15 cellular contexts compared by ENCODE assay signal in genomic region chrX:115029869-115030564, GRCh38. TPM values are rescaled to one million over a fixed set of nuclear protein-coding genes. Genes with fewer than 3 reads are reported as not detected.
DNase-seq lines count a peak whose midpoint lies in the region; ATAC-seq and TF ChIP-seq lines count a peak whose summit lies in the region.
"Had no signal": no experiment of that assay in that cellular context is flagged by ENCODE, and none has a peak within 500 bp of the region (broad histone marks: within the 10 kb centered on the region; RNA-seq: fewer than 3 reads in every experiment).

No MANE protein-coding gene starts in this region.

- DNase-seq in RWPE2 (ENCODE audit: low spot score), result no peak
- peak; percentile 61 for DNase-seq in choroid plexus epithelial cell (ENCODE audit: low read depth)
- no peak for DNase-seq in left colon
- no peak for DNase-seq in transverse colon
- no peak for DNase-seq in ovary
- no peak for DNase-seq in COR-L47 (lab: John Stamatoyannopoulos, UW)
- DNase-seq: activated CD4-positive, alpha-beta T cell treated with anti-CD3 and anti-CD28 coated beads for 48 hours; activated naive CD4-positive, alpha-beta T cell treated with anti-CD3 and anti-CD28 coated beads, Interleukin-2, amount 50 U/mL, for 16 hours; brain microvascular endothelial cell; hippocampal formation; KG1; stimulated activated CD4-positive, alpha-beta T cell treated with anti-CD3 and anti-CD28 coated beads, Interleukin-4, amount 100 ng/mL, for 1 hour had no signal

- TF ChIP-seq POLR2A in transverse colon (IDR thresholded peaks at IDR 0.05) (no peak), ovary (IDR thresholded peaks at IDR 0.05) (no peak)

- ATAC-seq in RWPE2 (ENCODE audit: low read depth) (no peak; the same call in 1 of the 3 replicates), left colon (peak; percentile 53), GM21723 (IDR thresholded peaks at IDR 0.05; ENCODE audit: unreplicated experiment) (no peak)
- ATAC-seq: GM12878 had no signal

- H3K36me3 ChIP-seq in RWPE2 (ENCODE audit: low read depth) (no peaks in the 10 kb centered on the region), transverse colon (no peaks in the 10 kb centered on the region), ovary (no peaks in the 10 kb centered on the region)
- H3K36me3 ChIP-seq: brain microvascular endothelial cell had no signal

- H3K4me1 ChIP-seq in RWPE2 (ENCODE audit: insufficient read depth, poor library complexity, severe bottlenecking) (peaks cover 25% of the 10 kb centered on the region), transverse colon (no peaks in the 10 kb centered on the region), ovary (ENCODE audit: insufficient read depth) (no peaks in the 10 kb centered on the region)

- no peaks in the 10 kb centered on the region for H3K9me3 ChIP-seq in RWPE2 (ENCODE audit: severe bottlenecking)
- H3K9me3 ChIP-seq in transverse colon, result no peaks in the 10 kb centered on the region
- no peaks in the 10 kb centered on the region for H3K9me3 ChIP-seq in ovary

- no peak for TF ChIP-seq CTCF in RWPE2 (IDR thresholded peaks at IDR 0.05; ENCODE audit: poor library complexity, severe bottlenecking)
- no peak for TF ChIP-seq CTCF in choroid plexus epithelial cell (conservative IDR thresholded peaks at IDR 0.05; ENCODE audit: low read depth, low read length)
- TF ChIP-seq CTCF in transverse colon (IDR thresholded peaks at IDR 0.05), result peak in 1 of 5 experiments; percentile 10
- TF ChIP-seq CTCF in ovary (IDR thresholded peaks at IDR 0.05), result no peak

- H3K27me3 ChIP-seq in RWPE2 (ENCODE audit: insufficient read depth, poor library complexity, severe bottlenecking) (no peaks in the 10 kb centered on the region), transverse colon (no peaks in the 10 kb centered on the region), ovary (no peaks in the 10 kb centered on the region)
- H3K27me3 ChIP-seq: brain microvascular endothelial cell had no signal

- H3K27ac ChIP-seq in RWPE2 (ENCODE audit: poor library complexity, severe bottlenecking) (peak overlapping the region; percentile 87), transverse colon (peak overlapping the region; percentile 44 to 72 (median 65)), ovary (no peak overlapping the region)
- H3K27ac ChIP-seq: brain microvascular endothelial cell had no signal

- intact Hi-C loops in left colon (cut with DNase I, micrococcal nuclease) (no loop called here), transverse colon (cut with DNase I; ENCODE audit: low total_unique reads) (no loop called here), ovary (cut with DNase I) (no loop called here)

- in situ Hi-C loops in transverse colon (cut with MboI; ENCODE audit: low pct_ligation_motif_present in 1 of 4, low pct_unique_long_range_greater_than_20kb in 1 of 4, low sequenced_read_pairs in 3 of 4), result no loop called here

- 0 to 34% methylated on average over 1 to 5 of the region's 5 CpGs for WGBS in transverse colon (ENCODE audit: low coverage in 1 of 2), 2 donors
- 43 to 49% (median 44%) methylated on average over 5 of the region's 5 CpGs for WGBS in ovary, 3 donors

- H3K4me3 ChIP-seq in RWPE2 (ENCODE audit: severe bottlenecking), result no peak overlapping the region
- no peak overlapping the region for H3K4me3 ChIP-seq in choroid plexus epithelial cell (ENCODE audit: low read depth, low read length)
- no peak overlapping the region for H3K4me3 ChIP-seq in transverse colon
- no peak overlapping the region for H3K4me3 ChIP-seq in ovary
- H3K4me3 ChIP-seq: GM12878 had no signal

- TF ChIP-seq EP300 in transverse colon (IDR thresholded peaks at IDR 0.05; ENCODE audit: low read depth), result no peak
- no peak for TF ChIP-seq EP300 in ovary (IDR thresholded peaks at IDR 0.05)

RNA-seq across cellular contexts. Expression of gene IL13RA2, which starts 12.6 kb away (rescaled TPM):
- total RNA-seq in left colon (under 1 TPM; 0.34 to 0.95 TPM), transverse colon (not detected), ovary (not detected)
- under 1 TPM in 1 of 2 donors, not detected in 1; 0.33 TPM for polyA plus RNA-seq in ovary
- total RNA-seq: GM12878, H1 had no signal
- polyA plus RNA-seq: H1 had no signal

Comparison
In these comparisons a context has a peak if more than half of its experiments do, and no peak if none do; other contexts are left out.
1. H3K27ac ChIP-seq: peak in RWPE2 (single experiment) and transverse colon (4 of 4); none in ovary (0 of 2).